8 cellular contexts compared by ENCODE assay signal in the genomic region with DNA sequence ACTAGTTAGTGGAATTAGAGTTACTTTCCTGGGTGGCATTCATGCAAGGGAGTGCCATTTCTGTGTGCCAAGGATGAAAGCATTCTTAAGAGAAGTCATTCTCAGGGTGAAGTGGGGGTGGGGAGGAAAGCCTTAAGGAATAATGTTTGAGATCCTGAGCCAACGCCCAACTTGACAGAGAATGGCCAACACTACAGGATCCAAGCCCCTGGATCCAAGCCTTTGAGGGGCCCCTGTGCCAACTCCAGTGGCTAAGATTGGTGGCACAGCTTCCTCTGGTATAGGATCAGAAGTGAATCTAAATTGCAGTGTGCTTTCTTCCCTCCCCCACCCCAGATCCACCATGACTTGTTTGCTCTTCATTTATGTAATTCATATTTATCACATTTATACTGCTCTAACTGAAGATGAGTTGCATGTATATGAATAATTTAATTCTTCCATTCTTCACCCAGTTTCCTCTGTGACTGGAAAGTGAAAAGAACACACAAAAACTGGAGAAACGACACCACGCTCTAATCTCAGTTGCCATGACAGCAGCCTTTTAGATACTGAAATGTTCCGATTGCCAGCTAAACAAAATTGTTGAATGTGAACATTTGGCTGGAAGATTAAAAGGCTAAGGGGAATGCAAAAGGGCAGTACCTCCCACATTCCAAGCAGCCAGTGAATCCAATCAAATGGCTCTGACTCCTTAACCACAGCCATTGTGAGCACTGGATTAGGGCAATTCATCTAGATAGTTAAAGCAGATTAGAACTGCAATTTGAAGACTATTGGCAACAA. TPM values are rescaled to one million over a fixed set of nuclear protein-coding genes. Genes with fewer than 3 reads are reported as not detected.
DNase-seq lines count a peak whose midpoint lies in the region; ATAC-seq, FAIRE-seq and TF ChIP-seq lines count a peak whose summit lies in the region.

No MANE protein-coding gene starts in this region.

- DNase-seq in Ammon's horn (ENCODE audit: low spot score) (peak; percentile 55), HuH-7 (ENCODE audit: low spot score) (peak; percentile 66), body of pancreas (peak; percentile 51 to 79 (median 61)), left colon (peak; percentile 47 to 53), T-helper 9 cell (no peak), frontal cortex (ENCODE audit: low spot score in 2 of 2) (no peak)
- DNase-seq in effector CD4-positive, alpha-beta T cell: no peak

- intact Hi-C loops in body of pancreas (cut with DNase I): no loop called here
- intact Hi-C loops in left colon (cut with DNase I, micrococcal nuclease): no loop called here

- no peaks in the 10 kb centered on the region for H3K36me3 ChIP-seq in body of pancreas (replicated peaks in 1 of 2; ENCODE audit: insufficient read depth in 1 of 2, low read depth in 2 of 2)

- peaks cover 88% of the 10 kb centered on the region for H3K4me1 ChIP-seq in body of pancreas

- peak in 1 of 3 donors; percentile 16 for TF ChIP-seq POLR2A in body of pancreas (IDR thresholded peaks at IDR 0.05)

- H3K9me3 ChIP-seq in body of pancreas: no peaks in the 10 kb centered on the region

- TF ChIP-seq CTCF in body of pancreas (IDR thresholded peaks at IDR 0.05): peak in 1 of 7 experiments; percentile 18

- no peaks in the 10 kb centered on the region for H3K27me3 ChIP-seq in body of pancreas

- peak overlapping the region; percentile 18 to 91 (median 85) for H3K27ac ChIP-seq in body of pancreas

- peak; percentile 72 for ATAC-seq in body of pancreas
- peak; percentile 67 for ATAC-seq in left colon
- ATAC-seq in HG03139 (IDR thresholded peaks at IDR 0.05; ENCODE audit: unreplicated experiment): no peak

- no peak overlapping the region for H3K4me3 ChIP-seq in body of pancreas

- 19 to 27% methylated on average over 4 of the region's 4 CpGs for WGBS in body of pancreas, 2 donors

- FAIRE-seq in frontal cortex (lab: Jason Lieb, UNC): no peak

RNA-seq across cellular contexts. Expression of a gene that starts 4.5 kb away (rescaled TPM):
- 10 to 100 TPM; 30.1 to 33.6 TPM for total RNA-seq in body of pancreas
- total RNA-seq in left colon: 10 to 100 TPM; 16.2 to 23.1 TPM
- total RNA-seq in frontal cortex: 106 TPM

Comparison
In these comparisons a context has a peak if more than half of its experiments do, and no peak if none do; other contexts are left out.
1. DNase-seq: peak in Ammon's horn (single experiment), HuH-7 (single experiment), body of pancreas (4 of 4) and left colon (2 of 2); none in T-helper 9 cell (single experiment), effector CD4-positive, alpha-beta T cell (single experiment) and frontal cortex (0 of 2).